1 cellular context compared by ENCODE assay signal in genomic region chr17:34980353-34980680, GRCh38.
TF ChIP-seq lines count a peak whose summit lies in the region.

Gene LIG3, plus strand, starts transcription at chr17:34980512. Its CDS starts 2,494 bp downstream, at chr17:34983006.

TF ChIP-seq in SK-N-SH, 30 proteins besides CTCF, POLR2A, EP300 and RAD21 (continued from another document):
- TF ChIP-seq EZH2phosphoT487 (IDR thresholded peaks at IDR 0.05; ENCODE audit: borderline replicate concordance, low read depth) = no peak
- no peak for TF ChIP-seq FOSL2 (IDR thresholded peaks at IDR 0.05; ENCODE audit: borderline replicate concordance, low read depth)
- no peak for TF ChIP-seq SMC3 (IDR thresholded peaks at IDR 0.05; ENCODE audit: low read depth, low read length)
- TF ChIP-seq JUND (IDR thresholded peaks at IDR 0.05) = no peak
- TF ChIP-seq RCOR1 (IDR thresholded peaks at IDR 0.05; ENCODE audit: low read length) = no peak
- TF ChIP-seq MAX (IDR thresholded peaks at IDR 0.05; ENCODE audit: low read depth) = peak; percentile 100
- peak; percentile 49 for TF ChIP-seq POLR2AphosphoS5 (IDR thresholded peaks at IDR 0.05; ENCODE audit: low read depth, low read length)
- no peak for TF ChIP-seq FOXM1 (IDR thresholded peaks at IDR 0.05; ENCODE audit: low read depth)
- TF ChIP-seq MXI1 (IDR thresholded peaks at IDR 0.05; ENCODE audit: low read depth, low read length) = peak; percentile 100
- peak; percentile 86 for TF ChIP-seq NRF1 (IDR thresholded peaks at IDR 0.05; ENCODE audit: low read depth, low read length)
- no peak for TF ChIP-seq TEAD4 (IDR thresholded peaks at IDR 0.05; ENCODE audit: borderline replicate concordance, insufficient read depth)
- TF ChIP-seq USF1 (IDR thresholded peaks at IDR 0.05; ENCODE audit: borderline replicate concordance, low read depth) = peak; percentile 90
TF ChIP-seq in SK-N-SH: peak in this region for 9.
